In genomic region chr10:88728107-88728763, GRCh38 we compare ENCODE assay signal across 9 cellular contexts. TPM values are rescaled to one million over a fixed set of nuclear protein-coding genes. Genes with fewer than 3 reads are reported as not detected.
DNase-seq lines count a peak whose midpoint lies in the region; FAIRE-seq and TF ChIP-seq lines count a peak whose summit lies in the region.
"Had no signal": no experiment of that assay in that cellular context is flagged by ENCODE, and none has a peak within 500 bp of the region (broad histone marks: within the 10 kb centered on the region; RNA-seq: fewer than 3 reads in every experiment).

No MANE protein-coding gene starts in this region.

- H3K4me3 ChIP-seq in DOHH2 (ENCODE audit: low read length) (no peak overlapping the region), Loucy (ENCODE audit: low read length, poor library complexity, severe bottlenecking) (no peak overlapping the region), stomach (no peak overlapping the region)

- H3K27me3 ChIP-seq in DOHH2 (ENCODE audit: control insufficient read depth, low read length) (peaks cover 6% of the 10 kb centered on the region; the same call in 1 of the 2 replicates), Loucy (ENCODE audit: insufficient read depth, low read length, poor library complexity, severe bottlenecking) (no peaks in the 10 kb centered on the region), stomach (no peaks in the 10 kb centered on the region)

- no peaks in the 10 kb centered on the region for H3K9me3 ChIP-seq in DOHH2 (ENCODE audit: control insufficient read depth, insufficient read depth, low read length)
- H3K9me3 ChIP-seq in Loucy (ENCODE audit: insufficient read depth, low read depth, low read length), result no peaks in the 10 kb centered on the region
- no peaks in the 10 kb centered on the region for H3K9me3 ChIP-seq in stomach

- no peaks in the 10 kb centered on the region for H3K36me3 ChIP-seq in DOHH2 (ENCODE audit: control insufficient read depth, low read length)
- H3K36me3 ChIP-seq in Loucy (ENCODE audit: insufficient read depth, low read length), result no peaks in the 10 kb centered on the region
- no peaks in the 10 kb centered on the region for H3K36me3 ChIP-seq in stomach

- no peak for FAIRE-seq in urothelium cell line (lab: Jason Lieb, UNC)
- FAIRE-seq: islet of Langerhans had no signal

- H4K20me1 ChIP-seq in DOHH2 (ENCODE audit: control insufficient read depth, insufficient read depth, low read depth, low read length), result no peaks in the 10 kb centered on the region
- no peaks in the 10 kb centered on the region for H4K20me1 ChIP-seq in Loucy (ENCODE audit: insufficient read depth, low read length, poor library complexity, severe bottlenecking)

- H3K36me3 Mint-ChIP-seq in activated naive CD8-positive, alpha-beta T cell treated with anti-CD3 and anti-CD28 coated beads for 36 hours, result no peaks in the 10 kb centered on the region
- H3K36me3 Mint-ChIP-seq in neural crest cell (ENCODE audit: low read depth), result no peaks in the 10 kb centered on the region

- H3K9me2 ChIP-seq in DOHH2 (replicated peaks; ENCODE audit: control insufficient read depth, low read length) (no peaks in the 10 kb centered on the region), Loucy (replicated peaks; ENCODE audit: low read depth, low read length) (no peaks in the 10 kb centered on the region)

- H3K27ac Mint-ChIP-seq in activated naive CD8-positive, alpha-beta T cell treated with anti-CD3 and anti-CD28 coated beads for 36 hours, result no peak overlapping the region
- H3K27ac Mint-ChIP-seq in neural crest cell (ENCODE audit: unreplicated experiment), result no peak overlapping the region

- no peak overlapping the region for H3K27ac ChIP-seq in DOHH2 (ENCODE audit: low read depth, low read length)
- H3K27ac ChIP-seq in stomach, result no peak overlapping the region

- no peaks in the 10 kb centered on the region for H3K9me3 Mint-ChIP-seq in activated naive CD8-positive, alpha-beta T cell treated with anti-CD3 and anti-CD28 coated beads for 36 hours
- H3K9me3 Mint-ChIP-seq in neural crest cell, result peaks cover 2% of the 10 kb centered on the region

- H3K79me2 ChIP-seq in DOHH2 (ENCODE audit: control insufficient read depth, low read length), result no peaks in the 10 kb centered on the region
- H3K79me2 ChIP-seq in Loucy (ENCODE audit: insufficient read depth, low read length), result no peaks in the 10 kb centered on the region

- intact Hi-C loops in stomach (cut with DNase I; ENCODE audit: low total_unique reads), result no loop called here

- no peak for TF ChIP-seq POLR2A in stomach (IDR thresholded peaks at IDR 0.05)

- H2AFZ ChIP-seq in Loucy (ENCODE audit: low read length), result no peak overlapping the region

- no peak overlapping the region for H3K4me3 Mint-ChIP-seq in activated naive CD8-positive, alpha-beta T cell treated with anti-CD3 and anti-CD28 coated beads for 36 hours
- H3K4me3 Mint-ChIP-seq in neural crest cell, result no peak overlapping the region

- DNase-seq in activated naive CD8-positive, alpha-beta T cell treated with anti-CD3 and anti-CD28 coated beads for 36 hours, result peak; percentile 58
- DNase-seq in neural crest cell (ENCODE audit: low read depth, low spot score), result peak; percentile 6
- no peak for DNase-seq in NCI-H748 treated with DMSO at 0.1 percent for 48 hours (lab: John Stamatoyannopoulos, UW)
- DNase-seq in stomach, result no peak
- no peak for DNase-seq in middle frontal gyrus (ENCODE audit: extremely low spot score, low spot score)
- no peak for DNase-seq in urothelium cell line (ENCODE audit: low spot score)

- peaks cover 8% of the 10 kb centered on the region for H3K4me1 Mint-ChIP-seq in activated naive CD8-positive, alpha-beta T cell treated with anti-CD3 and anti-CD28 coated beads for 36 hours
- H3K4me1 Mint-ChIP-seq in neural crest cell, result no peaks in the 10 kb centered on the region

- no peak for TF ChIP-seq EP300 in stomach (IDR thresholded peaks at IDR 0.05)

- WGBS in stomach, 5 donors, result 77 to 85% (median 81%) methylated on average over 29 to 30 of the region's 30 CpGs

- H3F3A ChIP-seq in DOHH2 (ENCODE audit: control insufficient read depth, insufficient read depth) (no peaks in the 10 kb centered on the region), Loucy (ENCODE audit: low read depth) (no peaks in the 10 kb centered on the region)

- H3K4me2 ChIP-seq in DOHH2 (ENCODE audit: low read length) (no peak overlapping the region), Loucy (ENCODE audit: low read depth, low read length, poor library complexity, severe bottlenecking) (no peak overlapping the region)

- H3K27me3 Mint-ChIP-seq in activated naive CD8-positive, alpha-beta T cell treated with anti-CD3 and anti-CD28 coated beads for 36 hours, result peaks cover 5% of the 10 kb centered on the region
- H3K27me3 Mint-ChIP-seq in neural crest cell (ENCODE audit: low read depth), result peaks cover 6% of the 10 kb centered on the region

- H3K9ac ChIP-seq in Loucy (ENCODE audit: low read depth, low read length, poor library complexity, severe bottlenecking), result no peak overlapping the region

- H3K4me1 ChIP-seq in DOHH2 (ENCODE audit: control insufficient read depth, low read length) (no peaks in the 10 kb centered on the region), Loucy (ENCODE audit: insufficient read depth, low read length, poor library complexity, severe bottlenecking) (peaks cover 21% of the 10 kb centered on the region), stomach (no peaks in the 10 kb centered on the region)

- peak; percentile 67 for TF ChIP-seq CTCF in DOHH2 (IDR thresholded peaks at IDR 0.05; ENCODE audit: low read depth, low read length, poor library complexity, severe bottlenecking)
- peak; percentile 95 for TF ChIP-seq CTCF in Loucy (conservative IDR thresholded peaks at IDR 0.05; ENCODE audit: low read length)
- TF ChIP-seq CTCF in neural crest cell (conservative IDR thresholded peaks at IDR 0.05), result peak; percentile 34
- TF ChIP-seq CTCF in stomach (IDR thresholded peaks at IDR 0.05), result no peak

RNA-seq across cellular contexts. Expression of gene LIPK, which starts 22.2 kb away (rescaled TPM):
- total RNA-seq in activated naive CD8-positive, alpha-beta T cell treated with anti-CD3 and anti-CD28 coated beads for 36 hours, result not detected
- total RNA-seq in neural crest cell (not detected in 2 replicates), stomach (not detected)
- not detected for polyA plus RNA-seq in stomach

RNA-seq across cellular contexts. Expression of gene LIPN, which starts 31.6 kb away (rescaled TPM):
- total RNA-seq in activated naive CD8-positive, alpha-beta T cell treated with anti-CD3 and anti-CD28 coated beads for 36 hours, result not detected
- not detected in 2 replicates for total RNA-seq in neural crest cell
- total RNA-seq in stomach, result 1 to 10 TPM in 1 of 5 donors, not detected in 4; 1.1 TPM
- not detected for polyA plus RNA-seq in stomach

Comparison
In these comparisons a context has a peak if more than half of its experiments do, and no peak if none do; other contexts are left out.
1. CTCF ChIP-seq: peak in DOHH2 (single experiment), Loucy (single experiment) and neural crest cell (single experiment); none in stomach (0 of 7).
2. DNase-seq: peak in activated naive CD8-positive, alpha-beta T cell treated with anti-CD3 and anti-CD28 coated beads for 36 hours (single experiment) and neural crest cell (single experiment); none in NCI-H748 treated with DMSO at 0.1 percent for 48 hours (single experiment), stomach (single experiment), middle frontal gyrus (single experiment) and urothelium cell line (single experiment).